ENCODE assay signal across 21 cellular contexts in the genomic region with DNA sequence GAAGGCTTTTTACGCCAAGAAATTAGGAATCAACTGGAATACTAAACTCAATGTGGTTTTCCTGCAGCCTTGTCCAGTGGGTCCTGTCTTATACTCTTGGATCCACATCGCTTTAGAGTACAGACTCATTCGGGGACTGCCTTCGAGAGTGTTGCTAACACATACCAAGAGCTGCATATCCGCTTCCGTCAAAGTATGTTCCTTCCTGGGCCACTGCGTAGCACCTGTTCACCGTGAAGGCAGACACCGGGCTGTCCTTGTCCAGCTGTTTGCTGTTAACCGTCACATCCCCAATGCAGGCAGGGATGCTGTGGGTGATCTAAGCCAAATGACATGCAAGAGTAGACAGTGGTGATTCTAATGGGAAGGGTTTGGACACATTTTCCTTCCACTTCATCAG.
DNase-seq lines count a peak whose midpoint lies in the region; ATAC-seq, FAIRE-seq and TF ChIP-seq lines count a peak whose summit lies in the region.
"Had no signal": no experiment of that assay in that cellular context is flagged by ENCODE, and none has a peak within 500 bp of the region (broad histone marks: within the 10 kb centered on the region; RNA-seq: fewer than 3 reads in every experiment).

No MANE protein-coding gene starts in this region.

- H3K9me2 ChIP-seq in GM23248 (ENCODE audit: insufficient read depth), result no peaks in the 10 kb centered on the region

- H2AFZ ChIP-seq in K562 (ENCODE audit: low read depth, low read length), result no peak overlapping the region
- no peak overlapping the region for H2AFZ ChIP-seq in GM23248

- WGBS in K562 (ENCODE audit: insufficient coverage, low coverage, missing lambda C conversion rate), result under 1% methylated on average over 10 of the region's 10 CpGs
- WGBS in small intestine, 3 donors, result 87 to 88% (median 87%) methylated on average over 10 of the region's 10 CpGs
- WGBS in GM23248 (ENCODE audit: low coverage in 1 of 2, low lambda C conversion rate in 2 of 2, missing lambda C conversion rate in 2 of 2), 2 experiments, result 90 to 93% methylated on average over 10 of the region's 10 CpGs

- CTCF ChIA-PET in K562 (lab: Yijun Ruan, JAX; ENCODE audit: low intra/inter-chr PET ratio), result no interaction called here

- BruUV-seq in K562 (replicated peaks; lab: Mats Ljungman, UMichigan), result no TSS peak

- peak; percentile 30; the same call in 1 of the 3 replicates for ATAC-seq in K562
- ATAC-seq: HCT116 had no signal

- DNase-seq in NCI-H510A (lab: John Stamatoyannopoulos, UW), result peak; percentile 28
- no peak for DNase-seq in K562 (ENCODE audit: extremely low read depth in 1 of 4, low spot score in 3 of 4)
- peak; percentile 57 for DNase-seq in left kidney (ENCODE audit: low read depth, low spot score)
- DNase-seq in small intestine, result peak; percentile 5
- no peak for DNase-seq in GM23248
- no peak for DNase-seq in stimulated activated CD4-positive, alpha-beta T cell treated with anti-CD3 and anti-CD28 coated beads, Interleukin-4, amount 100 ng/mL, for 24 hours
- no peak for DNase-seq in islet precursor cell
- DNase-seq: CD4-positive, CD25-positive, alpha-beta regulatory T cell; Kasumi-1; NCI-H1436; NCI-H187; NCI-H2171 treated with DMSO at 0.1 percent for 48 hours; NCI-H524 treated with DMSO at 0.1 percent for 48 hours; NCI-H774; SHP77 had no signal

- H3K9ac ChIP-seq in K562 (ENCODE audit: insufficient read depth in 1 of 2, low read depth in 2 of 2, low read length in 2 of 2), result no peak overlapping the region
- no peak overlapping the region for H3K9ac ChIP-seq in GM23248
- H3K9ac ChIP-seq: BLaER1 had no signal

- H3K4me3 ChIP-seq in K562, result no peak overlapping the region
- no peak overlapping the region for H3K4me3 ChIP-seq in small intestine (ENCODE audit: low read depth in 1 of 2, low read length in 2 of 2)
- H3K4me3 ChIP-seq in GM23248, result no peak overlapping the region
- H3K4me3 ChIP-seq: BLaER1 had no signal

- no peaks in the 10 kb centered on the region for H3K9me1 ChIP-seq in K562 (ENCODE audit: control insufficient read depth, insufficient read depth, low read length)

- H3K79me2 ChIP-seq in K562 (ENCODE audit: control insufficient read depth, insufficient read depth, low read length) (no peaks in the 10 kb centered on the region), GM23248 (ENCODE audit: insufficient read depth) (no peaks in the 10 kb centered on the region)

- H3K4me1 ChIP-seq in K562 (replicated peaks in 1 of 2; ENCODE audit: control insufficient read depth in 2 of 2, insufficient read depth in 2 of 2, low read length in 2 of 2), result no peaks in the 10 kb centered on the region; a peak in 1 of 5 replicates
- peaks cover 0 to 10% of the 10 kb centered on the region in 2 donors for H3K4me1 ChIP-seq in small intestine (ENCODE audit: control insufficient read depth in 2 of 2, insufficient read depth in 1 of 2, low read depth in 1 of 2, low read length in 1 of 2)
- H3K4me1 ChIP-seq in GM23248 (ENCODE audit: insufficient read depth), result no peaks in the 10 kb centered on the region
- H3K4me1 ChIP-seq: BLaER1 had no signal

- H4K20me1 ChIP-seq in K562 (replicated peaks; ENCODE audit: control insufficient read depth, insufficient read depth, low read length), result no peaks in the 10 kb centered on the region; the same call in 1 of the 2 replicates
- H4K20me1 ChIP-seq in GM23248 (ENCODE audit: insufficient read depth), result no peaks in the 10 kb centered on the region
- H4K20me1 ChIP-seq: BLaER1 had no signal

- H3F3A ChIP-seq in GM23248 (ENCODE audit: insufficient read depth), result no peaks in the 10 kb centered on the region

- intact Hi-C loops in K562 (cut with micrococcal nuclease), result no loop called here

- no peak for TF ChIP-seq EP300 in K562 (IDR thresholded peaks at IDR 0.05; ENCODE audit: low read length)

- no peaks in the 10 kb centered on the region for H3K36me3 ChIP-seq in K562 (ENCODE audit: control insufficient read depth, insufficient read depth, low read length)
- H3K36me3 ChIP-seq in small intestine (ENCODE audit: control insufficient read depth in 2 of 2, insufficient read depth in 2 of 2, low read length in 2 of 2), result no peaks in the 10 kb centered on the region
- H3K36me3 ChIP-seq in GM23248 (ENCODE audit: low read depth), result no peaks in the 10 kb centered on the region
- H3K36me3 ChIP-seq: BLaER1 had no signal

- H3K27me3 ChIP-seq in K562 (ENCODE audit: control insufficient read depth in 2 of 2, insufficient read depth in 2 of 2, low read length in 2 of 2) (peaks cover 50 to 67% of the 10 kb centered on the region in 2 experiments), small intestine (ENCODE audit: control insufficient read depth in 2 of 2, insufficient read depth in 2 of 2, low read length in 2 of 2) (no peaks in the 10 kb centered on the region), GM23248 (replicated peaks; ENCODE audit: insufficient read depth) (no peaks in the 10 kb centered on the region)
- H3K27me3 ChIP-seq: BLaER1 had no signal

- TF ChIP-seq CTCF in K562 (IDR thresholded peaks at IDR 0.05 in 2 of 3, conservative IDR thresholded peaks at IDR 0.05 in 1 of 3; ENCODE audit: insufficient read depth in 2 of 3, low read depth in 1 of 3, low read length in 3 of 3), result no peak

- H3K9me3 ChIP-seq in K562 (replicated peaks; ENCODE audit: control insufficient read depth, insufficient read depth, low read depth, low read length) (no peaks in the 10 kb centered on the region), small intestine (ENCODE audit: control insufficient read depth, low read depth) (no peaks in the 10 kb centered on the region), GM23248 (ENCODE audit: low read depth) (no peaks in the 10 kb centered on the region)
- H3K9me3 ChIP-seq: BLaER1 had no signal

- no peak overlapping the region for H3K4me2 ChIP-seq in K562 (ENCODE audit: insufficient read depth, low read length)
- H3K4me2 ChIP-seq in GM23248 (ENCODE audit: unreplicated experiment), result no peak overlapping the region
- H3K4me2 ChIP-seq: BLaER1 had no signal

- TF ChIP-seq POLR2A in K562 (conservative IDR thresholded peaks at IDR 0.05), result no peak

- no peak for TF ChIP-seq RAD21 in K562 (CRISPR knock-in tag; conservative IDR thresholded peaks at IDR 0.05 in 1 of 2, IDR thresholded peaks at IDR 0.05 in 1 of 2)

- in situ Hi-C loops in K562 (cut with MboI), result no loop called here
- in situ Hi-C loops in GM23248 (cut with MboI), result no loop called here

- no peak for FAIRE-seq in K562 (lab: Jason Lieb, UNC)
- no peak for FAIRE-seq in small intestine (lab: Jason Lieb, UNC)
- FAIRE-seq: A204.1, G401.6 had no signal

- H3K27ac ChIP-seq in K562 (ENCODE audit: extremely low read depth, low read depth, low read length) (no peak overlapping the region), small intestine (ENCODE audit: low read depth in 1 of 2, low read length in 1 of 2) (peak overlapping the region in 1 of 2 donors; percentile 3), GM23248 (no peak overlapping the region)
- H3K27ac ChIP-seq: BLaER1, HL-60, RWPE1 had no signal

- POLR2A ChIA-PET in K562 (lab: Yijun Ruan, JAX), result no interaction called here

TF ChIP-seq in K562, 482 proteins besides CTCF, POLR2A, EP300 and RAD21:
- TF ChIP-seq ZNF764 (CRISPR knock-in tag; IDR thresholded peaks at IDR 0.05; ENCODE audit: low read depth), result no peak
- no peak for TF ChIP-seq NEUROD1 (IDR thresholded peaks at IDR 0.05; ENCODE audit: borderline replicate concordance, low read depth, low read length, partially characterized antibody)
- TF ChIP-seq EZH2 (IDR thresholded peaks at IDR 0.05; ENCODE audit: borderline replicate concordance, low read depth, low read length), result 0 out of 2 replicates have a peak, but pooled peaks have one; percentile 23
- TF ChIP-seq ZNF23 (CRISPR knock-in tag; IDR thresholded peaks at IDR 0.05), result no peak
TF ChIP-seq in K562: peak in this region for 1.

Comparison
In these comparisons a context has a peak if more than half of its experiments do, and no peak if none do; other contexts are left out.
1. DNase-seq: peak in NCI-H510A (single experiment), left kidney (single experiment) and small intestine (single experiment); none in K562 (0 of 4), GM23248 (single experiment), stimulated activated CD4-positive, alpha-beta T cell treated with anti-CD3 and anti-CD28 coated beads, Interleukin-4, amount 100 ng/mL, for 24 hours (single experiment) and islet precursor cell (single experiment).